Comparison of ENCODE assay signal across 8 cellular contexts in the genomic region with DNA sequence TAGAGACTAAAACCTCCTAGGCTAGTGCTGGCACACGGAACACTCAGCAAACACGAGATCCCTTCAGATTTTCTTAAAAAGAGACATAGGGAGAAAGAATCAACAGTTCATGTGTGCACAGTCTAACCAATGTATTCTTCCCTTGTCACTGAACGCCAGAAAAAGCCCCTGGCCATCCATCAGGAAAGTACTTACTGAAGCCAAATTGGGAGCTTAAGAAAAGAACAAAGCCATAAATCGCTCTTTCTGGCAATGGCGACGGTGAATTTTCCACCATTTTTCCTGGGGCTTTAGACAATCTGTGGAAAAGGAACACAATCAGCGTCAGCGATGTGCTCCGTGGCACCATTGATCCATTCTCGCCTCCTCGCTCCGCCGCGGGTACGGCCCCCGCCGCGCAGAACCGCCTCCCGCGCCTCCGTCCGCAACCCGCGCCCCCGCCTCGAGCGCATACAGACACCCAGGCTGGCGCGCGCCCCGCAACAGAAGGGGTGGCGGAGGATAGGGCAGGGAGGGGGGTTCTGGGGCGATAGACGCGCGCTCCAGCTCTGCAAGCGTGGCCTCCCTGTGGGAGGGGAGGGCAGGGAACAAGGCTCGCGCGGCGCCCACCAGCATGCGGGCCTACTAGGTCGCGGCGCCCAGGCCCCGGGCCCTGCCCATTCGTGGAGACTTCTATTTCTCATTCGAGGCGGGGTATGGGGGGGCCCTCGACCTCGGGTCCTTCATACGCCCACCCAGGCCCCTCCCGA.
DNase-seq lines count a peak whose midpoint lies in the region; ATAC-seq and TF ChIP-seq lines count a peak whose summit lies in the region.

No MANE protein-coding gene starts in this region.

- H3K27ac Mint-ChIP-seq in effector memory CD8-positive, alpha-beta T cell = peak overlapping the region; percentile 96 to 97

- no peaks in the 10 kb centered on the region for H3K27me3 Mint-ChIP-seq in effector memory CD8-positive, alpha-beta T cell

- no peak for TF ChIP-seq CTCF in WI38 (IDR thresholded peaks at IDR 0.05; ENCODE audit: low read depth, low read length)

- peak overlapping the region; percentile 71 for H3K4me3 ChIP-seq in WI38 (ENCODE audit: low read depth, low read length)

- H3K36me3 Mint-ChIP-seq in effector memory CD8-positive, alpha-beta T cell (ENCODE audit: insufficient read depth) = peaks cover 23% of the 10 kb centered on the region

- H3K4me3 Mint-ChIP-seq in effector memory CD8-positive, alpha-beta T cell = peak overlapping the region; percentile 89 to 96

- peak; percentile 39 for ATAC-seq in HG02798 (IDR thresholded peaks at IDR 0.05; ENCODE audit: poor library complexity, unreplicated experiment)
- peak; percentile 48 for ATAC-seq in effector memory CD8-positive, alpha-beta T cell (replicated peaks)

- DNase-seq in activated T-cell treated with anti-CD3 and anti-CD28 coated beads for 1 hour (ENCODE audit: low read depth) (peak; percentile 63), NCI-H1694 treated with DMSO at 0.1 percent for 48 hours (lab: John Stamatoyannopoulos, UW) (peak; percentile 94), medulla oblongata (ENCODE audit: extremely low spot score) (peak; percentile 92)
- DNase-seq in activated T-cell treated with anti-CD3 and anti-CD28 coated beads, Interleukin-2, amount 50 U/mL, for 48 hours = no peak
- no peak for DNase-seq in effector memory CD8-positive, alpha-beta T cell
- DNase-seq in stimulated activated CD8-positive, alpha-beta memory T cell treated with anti-CD3 and anti-CD28 coated beads, Interleukin-4, amount 100 ng/mL, for 1 hour (ENCODE audit: low read depth in 2 of 2, low spot score in 1 of 2) = peak; percentile 36 to 45

- H3K9me3 Mint-ChIP-seq in effector memory CD8-positive, alpha-beta T cell = peaks cover 0 to 2% of the 10 kb centered on the region in 2 donors

- peaks cover 23 to 40% of the 10 kb centered on the region in 2 donors for H3K4me1 Mint-ChIP-seq in effector memory CD8-positive, alpha-beta T cell (ENCODE audit: low read depth in 2 of 2)

Comparison
In these comparisons a context has a peak if more than half of its experiments do, and no peak if none do; other contexts are left out.
1. DNase-seq: peak in activated T-cell treated with anti-CD3 and anti-CD28 coated beads for 1 hour (single experiment), NCI-H1694 treated with DMSO at 0.1 percent for 48 hours (single experiment), medulla oblongata (single experiment) and stimulated activated CD8-positive, alpha-beta memory T cell treated with anti-CD3 and anti-CD28 coated beads, Interleukin-4, amount 100 ng/mL, for 1 hour (2 of 2); none in activated T-cell treated with anti-CD3 and anti-CD28 coated beads, Interleukin-2, amount 50 U/mL, for 48 hours (0 of 2) and effector memory CD8-positive, alpha-beta T cell (0 of 3).